Comparison of ENCODE assay signal across 23 cellular contexts in the genomic region with DNA sequence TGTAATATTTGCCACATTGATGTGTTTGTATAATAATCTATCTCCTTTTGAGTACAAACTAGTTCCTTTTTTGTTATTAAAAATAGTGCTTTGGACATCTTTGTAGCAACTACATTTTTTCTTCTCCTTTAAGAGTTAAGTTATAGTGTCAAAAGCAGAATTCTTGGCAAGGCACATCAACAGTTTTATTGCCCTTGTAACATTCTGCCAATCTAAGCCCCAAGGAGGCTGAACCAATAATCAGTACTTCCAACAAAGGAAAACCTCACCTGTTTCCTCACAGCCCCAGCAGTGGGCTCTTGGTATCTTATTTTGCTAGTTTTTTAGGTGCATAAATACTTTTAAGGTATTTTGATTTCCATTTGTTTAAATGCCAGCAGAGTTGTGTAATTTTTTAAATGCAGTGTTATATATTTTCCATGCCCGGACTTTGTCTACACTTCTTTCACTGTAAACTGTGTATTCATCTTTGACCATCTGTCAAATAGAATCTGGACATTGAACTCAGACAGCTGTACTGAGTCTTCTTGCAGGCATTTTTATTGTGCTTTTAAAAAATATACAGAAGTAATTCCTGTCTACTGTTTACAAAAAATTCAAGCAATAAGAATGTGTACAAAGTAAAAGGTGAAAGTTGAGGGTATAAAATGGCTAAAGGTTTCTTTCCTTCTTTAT.
DNase-seq lines count a peak whose midpoint lies in the region; ATAC-seq, FAIRE-seq and TF ChIP-seq lines count a peak whose summit lies in the region.
"Had no signal": no experiment of that assay in that cellular context is flagged by ENCODE, and none has a peak within 500 bp of the region (broad histone marks: within the 10 kb centered on the region; RNA-seq: fewer than 3 reads in every experiment).

No MANE protein-coding gene starts in this region.

- peak overlapping the region; percentile 38; the same call in 2 of the 3 replicates for H2BK15ac ChIP-seq in IMR-90 (ENCODE audit: low read depth, low read length)

- H3K4me2 ChIP-seq in IMR-90 (ENCODE audit: low read depth, low read length) (peak overlapping the region; percentile 35; the same call in 1 of the 2 replicates), HepG2 (ENCODE audit: low read depth, low read length) (peak overlapping the region; percentile 46)

- TF ChIP-seq RAD21 in IMR-90 (IDR thresholded peaks at IDR 0.05; ENCODE audit: low read length) (no peak), HepG2 (CRISPR knock-in tag; IDR thresholded peaks at IDR 0.05) (no peak)

- CTCF ChIA-PET in IMR-90 (lab: Yijun Ruan, JAX), result no interaction called here
- CTCF ChIA-PET in HepG2 (lab: Yijun Ruan, JAX; ENCODE audit: low intra/inter-chr PET ratio, low total read pairs), result no interaction called here

- peak overlapping the region; percentile 72; the same call in 1 of the 2 replicates for H3K56ac ChIP-seq in IMR-90 (ENCODE audit: extremely low read depth, insufficient read depth, low read length)

- H4K5ac ChIP-seq in IMR-90 (ENCODE audit: low read depth, low read length), result peak overlapping the region; percentile 95; the same call in 1 of the 2 replicates

- in situ Hi-C loops in IMR-90 (cut with MboI; ENCODE audit: low sequenced_read_pairs), result no loop called here
- in situ Hi-C loops in HepG2 (cut with HindIII; ENCODE audit: extremely low pct_ligation_motif_present, low pct_unique_long_range_greater_than_20kb), result no loop called here
- in situ Hi-C loops in HAP-1 (cut with MboI; ENCODE audit: low sequenced_read_pairs), result no loop called here

- TF ChIP-seq CTCF in IMR-90 (conservative IDR thresholded peaks at IDR 0.05; ENCODE audit: low read depth, low read length), result no peak
- TF ChIP-seq CTCF in Peyer's patch (IDR thresholded peaks at IDR 0.05), result no peak
- no peak for TF ChIP-seq CTCF in HepG2 (CRISPR knock-in tag; IDR thresholded peaks at IDR 0.05)
- TF ChIP-seq CTCF in spleen (IDR thresholded peaks at IDR 0.05 in 8 of 11, conservative IDR thresholded peaks at IDR 0.05 in 3 of 11), result no peak

- H3K4me1 ChIP-seq in IMR-90 (ENCODE audit: control insufficient read depth, insufficient read depth, low read length) (peaks cover 39% of the 10 kb centered on the region), Peyer's patch (peaks cover 0 to 15% (median 3%) of the 10 kb centered on the region in 4 donors), HepG2 (ENCODE audit: insufficient read depth, low read length) (peaks cover 57% of the 10 kb centered on the region), spleen (peaks cover 0 to 16% (median 3%) of the 10 kb centered on the region in 6 donors), HAP-1 (0 out of 2 replicates have a peak, but pooled peaks cover 4% of the 10 kb centered on the region)
- H3K4me1 ChIP-seq: right atrium auricular region, thyroid gland had no signal

- peaks cover 36% of the 10 kb centered on the region for H3K9me1 ChIP-seq in IMR-90 (ENCODE audit: insufficient read depth, low read length)

- peak overlapping the region; percentile 90 for H4K91ac ChIP-seq in IMR-90 (ENCODE audit: insufficient read depth, low read depth, low read length)

- WGBS in IMR-90 (ENCODE audit: extremely low coverage in 2 of 2, insufficient read length in 1 of 2), 2 experiments, result no CpG with 5 or more reads among the region's 1 CpG
- 5% methylated on average over 1 of the region's 1 CpG for WGBS in HepG2 (ENCODE audit: low lambda C conversion rate)
- WGBS in spleen, 5 donors, result 62 to 87% (median 69%) methylated on average over 1 of the region's 1 CpG

- H2AK9ac ChIP-seq in IMR-90 (replicated peaks; ENCODE audit: low read depth, low read length, poor library complexity), result no peak overlapping the region

- BruUV-seq in IMR-90 (replicated peaks; lab: Mats Ljungman, UMichigan) (TSS peak; percentile 1), HepG2 (replicated peaks; lab: Mats Ljungman, UMichigan) (TSS peak; percentile 25)

- peak overlapping the region; percentile 83; the same call in 1 of the 2 replicates for H3K27ac ChIP-seq in IMR-90 (ENCODE audit: insufficient read depth, low read length)
- H3K27ac ChIP-seq in Peyer's patch, result peak overlapping the region in 3 of 4 donors; percentile 25 to 60 (median 49)
- H3K27ac ChIP-seq in HepG2 (ENCODE audit: extremely low read length, insufficient read depth, low read length), result peak overlapping the region; percentile 56
- H3K27ac ChIP-seq in spleen, result peak overlapping the region in 7 of 8 donors; percentile 4 to 52 (median 41)
- H3K27ac ChIP-seq: neutrophil, right atrium auricular region, thyroid gland had no signal

- no peak overlapping the region for H2AK5ac ChIP-seq in IMR-90 (ENCODE audit: low read depth, low read length)

- DNase-seq in IMR-90, result peak; percentile 43
- no peak for DNase-seq in Peyer's patch
- DNase-seq in HepG2 (ENCODE audit: low spot score), result peak; percentile 72
- no peak for DNase-seq in spleen
- DNase-seq in activated CD8-positive, alpha-beta memory T cell treated with anti-CD3 and anti-CD28 coated beads, Interleukin-2, amount 50 U/mL, for 4 hours, result no peak
- DNase-seq in HAP-1 (ENCODE audit: low spot score in 2 of 2), result no peak
- DNase-seq: activated CD4-positive, alpha-beta T cell treated with anti-CD3 and anti-CD28 coated beads, Interleukin-2, amount 10 ng/mL, durations not matched to agents 24 days and 14 days; activated CD8-positive, alpha-beta memory T cell treated with anti-CD3 and anti-CD28 coated beads, Interleukin-2, amount 50 U/mL, for 48 hours; activated effector memory CD4-positive, alpha-beta T cell treated with Interleukin-2 at 50 U/mL for 16 hours; CD4-positive, alpha-beta T cell; GOT3; left ventricle myocardium superior; NCI-H1105 treated with DMSO at 0.1 percent for 48 hours; NCI-H510A treated with DMSO at 0.1 percent for 48 hours; SHP77 treated with DMSO at 0.1 percent for 48 hours; stimulated activated naive B cell treated with anti-CD40 and anti-IgM and Interleukin-4, amounts not matched to agents 10 μg/mL and 1 μg/mL and 100 μg/mL, for 72 hours; T-helper 1 cell; thyroid gland had no signal

- peak in 1 of 2 experiments; percentile 21; a peak in 1 of 4 replicates for TF ChIP-seq EP300 in HepG2 (IDR thresholded peaks at IDR 0.05; ENCODE audit: low read depth in 2 of 2, low read length in 2 of 2)
- no peak for TF ChIP-seq EP300 in HepG2 (CRISPR knock-in tag; IDR thresholded peaks at IDR 0.05; ENCODE audit: borderline replicate concordance)

- H3K9ac ChIP-seq in IMR-90 (ENCODE audit: low read depth, low read length), result no peak overlapping the region
- H3K9ac ChIP-seq in HepG2 (ENCODE audit: insufficient read depth, low read depth, low read length), result peak overlapping the region; percentile 14; the same call in 1 of the 2 replicates

- POLR2A ChIA-PET in IMR-90 (lab: Charles Lee; ENCODE audit: unreplicated experiment) (interaction anchor here (0.6 kb wide), 1 partner anchor 82 kb away, joined by 8 read pairs; no protein-coding TSS in a partner anchor), HepG2 (lab: Yijun Ruan, JAX) (interaction anchor here (0.9 to 1.5 kb wide), 2 partner anchors 16 to 28 kb away, joined by 6 to 7 read pairs; no protein-coding TSS in a partner anchor)

- H3K4me3 ChIP-seq in IMR-90 (ENCODE audit: insufficient read depth, low read depth, low read length) (no peak overlapping the region), Peyer's patch (peak overlapping the region in 1 of 4 donors; percentile 5), HepG2 (replicated peaks in 1 of 3; ENCODE audit: insufficient read depth in 1 of 3, low read depth in 2 of 3, low read length in 3 of 3) (peak overlapping the region in 1 of 3 experiments; percentile 13; a peak in 1 of 6 replicates), spleen (no peak overlapping the region), HAP-1 (no peak overlapping the region)
- H3K4me3 ChIP-seq: GM12878, right atrium auricular region, thyroid gland had no signal

- peaks cover 25% of the 10 kb centered on the region for H3K79me2 ChIP-seq in HepG2 (ENCODE audit: insufficient read depth, low read length)

- dilution Hi-C loops in IMR-90 (cut with HindIII; ENCODE audit: low sequenced_read_pairs, unreplicated experiment), result no loop called here

- H3K23ac ChIP-seq in IMR-90 (ENCODE audit: low read depth, low read length), result peak overlapping the region; percentile 94; the same call in 1 of the 2 replicates

- H2AFZ ChIP-seq in IMR-90 (replicated peaks; ENCODE audit: low read length, poor library complexity) (no peak overlapping the region), HepG2 (ENCODE audit: low read length) (no peak overlapping the region)

- H3K79me1 ChIP-seq in IMR-90 (ENCODE audit: low read depth in 1 of 2, low read length in 2 of 2), result peaks cover 38 to 68% of the 10 kb centered on the region in 2 experiments; a peak in 3 of 4 replicates

- H3K9me3 ChIP-seq in IMR-90 (ENCODE audit: control insufficient read depth, insufficient read depth, low read length) (no peaks in the 10 kb centered on the region), Peyer's patch (no peaks in the 10 kb centered on the region), HepG2 (ENCODE audit: low read length) (no peaks in the 10 kb centered on the region), spleen (no peaks in the 10 kb centered on the region), HAP-1 (no peaks in the 10 kb centered on the region)
- H3K9me3 ChIP-seq: neutrophil, right atrium auricular region, thyroid gland had no signal

- H4K20me1 ChIP-seq in IMR-90 (ENCODE audit: insufficient read depth, low read length) (peaks cover 7% of the 10 kb centered on the region; the same call in 1 of the 2 replicates), HepG2 (ENCODE audit: insufficient read depth, low read length) (no peaks in the 10 kb centered on the region)

- TF ChIP-seq POLR2A in IMR-90 (IDR thresholded peaks at IDR 0.05; ENCODE audit: low read depth, low read length) (no peak), Peyer's patch (IDR thresholded peaks at IDR 0.05) (no peak), HepG2 (IDR thresholded peaks at IDR 0.05; ENCODE audit: insufficient read depth in 1 of 2, low read depth in 2 of 2, low read length in 2 of 2) (no peak), spleen (IDR thresholded peaks at IDR 0.05) (no peak)

- H2BK5ac ChIP-seq in IMR-90 (ENCODE audit: low read depth, low read length, poor library complexity, severe bottlenecking), result peak overlapping the region; percentile 98

- peak overlapping the region; percentile 88; the same call in 1 of the 2 replicates for H3K4ac ChIP-seq in IMR-90 (ENCODE audit: low read depth, low read length)

- H2BK20ac ChIP-seq in IMR-90 (ENCODE audit: low read depth, low read length), result peak overlapping the region; percentile 40

- peak overlapping the region in 1 of 2 experiments; percentile 85; a peak in 3 of 4 replicates for H4K8ac ChIP-seq in IMR-90 (ENCODE audit: low read depth in 2 of 2, low read length in 2 of 2)

- peak; percentile 55 for FAIRE-seq in HepG2 (lab: Jason Lieb, UNC)
- FAIRE-seq: GM12878, GM19239 had no signal

- peak; percentile 31 for ATAC-seq in IMR-90 (ENCODE audit: low read depth)
- peak; percentile 88 for ATAC-seq in HepG2
- ATAC-seq in GM21447 (IDR thresholded peaks at IDR 0.05; ENCODE audit: unreplicated experiment), result no peak

- H3K36me3 ChIP-seq in IMR-90 (ENCODE audit: control insufficient read depth, insufficient read depth, low read length), result peaks cover 37% of the 10 kb centered on the region
- H3K36me3 ChIP-seq in Peyer's patch, result no peaks in the 10 kb centered on the region
- peaks cover 1 to 11% of the 10 kb centered on the region in 2 experiments; a peak in 4 of 5 replicates for H3K36me3 ChIP-seq in HepG2 (replicated peaks in 1 of 2; ENCODE audit: control insufficient read depth in 1 of 2, insufficient read depth in 2 of 2, low read length in 2 of 2)
- H3K36me3 ChIP-seq in spleen, result no peaks in the 10 kb centered on the region
- no peaks in the 10 kb centered on the region for H3K36me3 ChIP-seq in HAP-1 (replicated peaks)
- H3K36me3 ChIP-seq: neutrophil, right atrium auricular region, thyroid gland had no signal

- peak overlapping the region; percentile 67 for H2BK120ac ChIP-seq in IMR-90 (ENCODE audit: low read depth, low read length)

- intact Hi-C loops in IMR-90 (cut with micrococcal nuclease) (loop anchor here (2.0 to 5.0 kb wide), 2 partner anchors 32 to 99 kb away; partner anchors contain the start of gene MYLK), HepG2 (cut with micrococcal nuclease; ENCODE audit: unreplicated experiment) (loop anchor here (2.0 kb wide), 1 partner anchor 28 kb away; no protein-coding TSS in a partner anchor), spleen (cut with DNase I; ENCODE audit: low total_unique reads) (no loop called here)

- no peak overlapping the region for H3K14ac ChIP-seq in IMR-90 (replicated peaks; ENCODE audit: low read depth, low read length)

- peak overlapping the region; percentile 97 for H3K18ac ChIP-seq in IMR-90 (ENCODE audit: low read depth, low read length)

- H3K27me3 ChIP-seq in IMR-90 (ENCODE audit: control insufficient read depth, insufficient read depth, low read length) (no peaks in the 10 kb centered on the region), Peyer's patch (no peaks in the 10 kb centered on the region), HepG2 (ENCODE audit: control insufficient read depth in 1 of 2, insufficient read depth in 2 of 2, low read length in 2 of 2) (no peaks in the 10 kb centered on the region), spleen (replicated peaks in 1 of 7) (no peaks in the 10 kb centered on the region), HAP-1 (ENCODE audit: low read depth) (no peaks in the 10 kb centered on the region)
- H3K27me3 ChIP-seq: neutrophil, right atrium auricular region, thyroid gland had no signal

Comparison
In these comparisons a context has a peak if more than half of its experiments do, and no peak if none do; other contexts are left out.
1. DNase-seq: peak in IMR-90 (single experiment) and HepG2 (single experiment); none in Peyer's patch (0 of 3), spleen (single experiment), activated CD8-positive, alpha-beta memory T cell treated with anti-CD3 and anti-CD28 coated beads, Interleukin-2, amount 50 U/mL, for 4 hours (single experiment) and HAP-1 (0 of 2).
2. Peak in every context shown above with its lines, with median percentiles within 50 percentile points of each other: H3K27ac ChIP-seq.